ENCODE assay signal across 35 cellular contexts in genomic region chr6:102677225-102677624, GRCh38.
"Had no signal": no experiment of that assay in that cellular context is flagged by ENCODE, and none has a peak within 500 bp of the region (broad histone marks: within the 10 kb centered on the region; RNA-seq: fewer than 3 reads in every experiment).

No MANE protein-coding gene starts in this region.

- H3K9ac ChIP-seq: KMS-11 had no signal

- H3K9me3 ChIP-seq: MG63 had no signal

- H3K27me3 ChIP-seq: MG63 had no signal

- H3K4me2 ChIP-seq: KMS-11 had no signal

- DNase-seq: Karpas-422, Kasumi-1, KG1, MG63, MM.1S, MV-4-11, NCI-H1048, NCI-H1092, NCI-H1092 treated with DMSO at 0.1 percent for 48 hours, NCI-H1105, NCI-H1105 treated with DMSO at 0.1 percent for 48 hours, NCI-H1417, NCI-H1417 treated with DMSO at 0.1 percent for 48 hours, NCI-H1436, NCI-H1436 treated with DMSO at 0.1 percent for 48 hours, NCI-H146, NCI-H1694, NCI-H1694 treated with DMSO at 0.1 percent for 48 hours, NCI-H187, NCI-H187 treated with DMSO at 0.1 percent for 48 hours, NCI-H1930, NCI-H2029, NCI-H2029 treated with DMSO at 0.1 percent for 48 hours, NCI-H2081, NCI-H2081 treated with DMSO at 0.1 percent for 48 hours, NCI-H2107, NCI-H2171, NCI-H2171 treated with DMSO at 0.1 percent for 48 hours, NCI-H2227 treated with DMSO at 0.1 percent for 48 hours, NCI-H226, NCI-H345, NCI-H446, NCI-H446 treated with DMSO at 0.1 percent for 48 hours, NCI-H510A had no signal

- H3K27ac ChIP-seq: KMS-11 had no signal

- H3K36me3 ChIP-seq: MG63 had no signal

- H3K4me3 ChIP-seq: MG63 had no signal
